ENCODE assay signal across 21 cellular contexts in genomic region chr6:141413196-141413595, GRCh38.
"Had no signal": no experiment of that assay in that cellular context is flagged by ENCODE, and none has a peak within 500 bp of the region (broad histone marks: within the 10 kb centered on the region; RNA-seq: fewer than 3 reads in every experiment).

No MANE protein-coding gene starts in this region.

- H3K4me1 Mint-ChIP-seq: memory B cell; naive thymus-derived CD8-positive, alpha-beta T cell; WTC11 had no signal

- H3K27ac Mint-ChIP-seq: activated CD8-positive, alpha-beta T cell treated with anti-CD3 and anti-CD28 coated beads for 36 hours; memory B cell; naive thymus-derived CD8-positive, alpha-beta T cell; WTC11 had no signal

- H3K4me3 Mint-ChIP-seq: activated CD8-positive, alpha-beta T cell treated with anti-CD3 and anti-CD28 coated beads for 36 hours; activated T-cell treated with anti-CD3 and anti-CD28 coated beads, Interleukin-2, amount 50 U/mL, for 4 hours; memory B cell; naive thymus-derived CD8-positive, alpha-beta T cell; WTC11 had no signal

- ATAC-seq: activated CD8-positive, alpha-beta T cell treated with anti-CD3 and anti-CD28 coated beads for 36 hours; activated T-cell treated with anti-CD3 and anti-CD28 coated beads, Interleukin-2, amount 50 U/mL, for 4 hours; gastroesophageal sphincter; left lobe of liver; mucosa of descending colon; naive thymus-derived CD8-positive, alpha-beta T cell; stimulated activated naive CD8-positive, alpha-beta T cell treated with anti-CD3 and anti-CD28 coated beads, Interleukin-15, Interleukin-2, amounts not matched to agents 100 U/mL and 50 U/mL, for 24 hours; WTC11 had no signal

- DNase-seq: activated CD4-positive, alpha-beta T cell treated with anti-CD3 and anti-CD28 coated beads for 4 hours; activated CD8-positive, alpha-beta T cell treated with anti-CD3 and anti-CD28 coated beads for 36 hours; activated effector memory CD4-positive, alpha-beta T cell treated with Interleukin-2 at 50 U/mL for 16 hours; activated naive CD4-positive, alpha-beta T cell treated with anti-CD3 and anti-CD28 coated beads, Interleukin-2, amount 50 U/mL, for 16 hours; activated T-cell treated with anti-CD3 and anti-CD28 coated beads, Interleukin-2, amount 50 U/mL, for 4 hours; central memory CD4-positive, alpha-beta T cell; esophagus squamous epithelium; islet precursor cell; mucosa of descending colon; naive thymus-derived CD8-positive, alpha-beta T cell; posterior cingulate gyrus; small intestine; stimulated activated CD4-positive, alpha-beta T cell treated with anti-CD3 and anti-CD28 coated beads, Interleukin-4, amount 100 ng/mL, for 4 hours; stimulated activated CD8-positive, alpha-beta memory T cell treated with anti-CD3 and anti-CD28 coated beads, Interleukin-4, amount 100 ng/mL, for 48 hours; stimulated activated naive CD8-positive, alpha-beta T cell treated with anti-CD3 and anti-CD28 coated beads, Interleukin-15, Interleukin-2, amounts not matched to agents 100 U/mL and 50 U/mL, for 24 hours; SW 1271; transverse colon had no signal

- H3K27me3 Mint-ChIP-seq: activated CD8-positive, alpha-beta T cell treated with anti-CD3 and anti-CD28 coated beads for 36 hours; memory B cell; naive thymus-derived CD8-positive, alpha-beta T cell had no signal
